Comparison of ENCODE assay signal across 11 cellular contexts in the genomic region with DNA sequence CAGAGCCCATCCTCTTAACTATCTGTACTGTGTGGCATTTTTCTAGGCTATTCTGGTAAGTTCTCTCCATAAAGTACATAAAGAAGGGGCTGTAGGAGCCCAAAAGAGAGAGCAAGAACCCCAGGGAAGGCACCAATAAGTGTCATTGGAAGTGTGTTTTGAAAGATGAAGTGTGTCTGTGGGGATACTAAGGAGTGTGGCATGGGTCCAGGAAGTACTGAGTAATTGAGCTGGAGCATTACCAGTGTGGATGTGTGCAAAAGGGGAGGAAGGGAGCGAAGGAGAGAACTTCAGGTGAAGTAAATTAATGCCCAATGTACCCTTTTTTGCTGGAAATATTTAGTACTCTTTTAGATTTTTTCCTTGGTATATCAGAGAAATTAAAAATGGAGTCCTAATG.
DNase-seq lines count a peak whose midpoint lies in the region; FAIRE-seq and TF ChIP-seq lines count a peak whose summit lies in the region.
"Had no signal": no experiment of that assay in that cellular context is flagged by ENCODE, and none has a peak within 500 bp of the region (broad histone marks: within the 10 kb centered on the region; RNA-seq: fewer than 3 reads in every experiment).

No MANE protein-coding gene starts in this region.

- H3K9me3 ChIP-seq in keratinocyte (ENCODE audit: control insufficient read depth, low read depth, low read length) = no peaks in the 10 kb centered on the region

- H2AFZ ChIP-seq in keratinocyte (ENCODE audit: control insufficient read depth, low read length) = no peak overlapping the region
- H2AFZ ChIP-seq: hepatocyte, parathyroid adenoma had no signal

- no peak overlapping the region for H3K9ac ChIP-seq in keratinocyte (ENCODE audit: control insufficient read depth, extremely low read depth, insufficient read depth, low read length)
- H3K9ac ChIP-seq: parathyroid adenoma had no signal

- no peaks in the 10 kb centered on the region for H3K27me3 ChIP-seq in keratinocyte (ENCODE audit: control insufficient read depth, extremely low read depth, insufficient read depth, low read length)
- H3K27me3 ChIP-seq: hepatocyte had no signal

- no peak for TF ChIP-seq POLR2A in H54 (IDR thresholded peaks at IDR 0.05; ENCODE audit: low read depth, low read length)

- no peak overlapping the region for H3K4me3 ChIP-seq in keratinocyte (ENCODE audit: control insufficient read depth in 2 of 3, extremely low read depth in 1 of 3, insufficient read depth in 2 of 3, low read depth in 1 of 3, low read length in 3 of 3)
- H3K4me3 ChIP-seq: hepatocyte had no signal

- dilution Hi-C loops in keratinocyte (cut with MboI; ENCODE audit: extremely low pct_ligation_motif_present, low sequenced_read_pairs) = no loop called here

- H3K36me3 ChIP-seq in keratinocyte (ENCODE audit: control insufficient read depth in 2 of 2, extremely low read depth in 1 of 2, insufficient read depth in 2 of 2, low read length in 2 of 2) = no peaks in the 10 kb centered on the region

- peaks cover 1% of the 10 kb centered on the region for H3K9me3 Mint-ChIP-seq in activated naive CD8-positive, alpha-beta T cell treated with anti-CD3 and anti-CD28 coated beads for 36 hours
- peaks cover under 1% of the 10 kb centered on the region for H3K9me3 Mint-ChIP-seq in glutamatergic neuron (ENCODE audit: unreplicated experiment)

- peaks cover 4% of the 10 kb centered on the region for H3K79me2 ChIP-seq in keratinocyte (ENCODE audit: control insufficient read depth, insufficient read depth, low read length)
- H3K79me2 ChIP-seq: hepatocyte, parathyroid adenoma had no signal

- no peaks in the 10 kb centered on the region for H3K9me1 ChIP-seq in keratinocyte (ENCODE audit: control insufficient read depth, extremely low read depth, insufficient read depth, low read length)

- H3K27ac ChIP-seq in keratinocyte (ENCODE audit: control insufficient read depth, insufficient read depth, low read length) = peak overlapping the region; percentile 93
- H3K27ac ChIP-seq: hepatocyte, parathyroid adenoma had no signal

- peaks cover 56% of the 10 kb centered on the region for H3K36me3 Mint-ChIP-seq in activated naive CD8-positive, alpha-beta T cell treated with anti-CD3 and anti-CD28 coated beads for 36 hours
- H3K36me3 Mint-ChIP-seq in glutamatergic neuron (ENCODE audit: unreplicated experiment) = no peaks in the 10 kb centered on the region

- TF ChIP-seq CTCF in keratinocyte (optimal IDR thresholded peaks at IDR 0.05 in 1 of 3, IDR thresholded peaks at IDR 0.05 in 1 of 3, conservative IDR thresholded peaks at IDR 0.05 in 1 of 3; ENCODE audit: extremely low read depth in 1 of 3, insufficient read depth in 2 of 3, low read length in 3 of 3) (no peak), glutamatergic neuron (IDR thresholded peaks at IDR 0.05; ENCODE audit: partially characterized antibody, unreplicated experiment) (no peak)

- peak overlapping the region; percentile 24 for H3K4me2 ChIP-seq in keratinocyte (ENCODE audit: control insufficient read depth, extremely low read depth, insufficient read depth, low read depth, low read length)
- H3K4me2 ChIP-seq: hepatocyte had no signal

- FAIRE-seq in H54 (lab: Jason Lieb, UNC) = peak; percentile 97
- FAIRE-seq in keratinocyte (lab: Jason Lieb, UNC) = peak; percentile 52

- H3K4me3 Mint-ChIP-seq in activated naive CD8-positive, alpha-beta T cell treated with anti-CD3 and anti-CD28 coated beads for 36 hours = no peak overlapping the region
- no peak overlapping the region for H3K4me3 Mint-ChIP-seq in glutamatergic neuron (ENCODE audit: unreplicated experiment)

- H3K4me1 ChIP-seq in keratinocyte (ENCODE audit: control insufficient read depth, extremely low read depth, insufficient read depth, low read length) = peaks cover 62% of the 10 kb centered on the region

- peaks cover 71% of the 10 kb centered on the region for H3K4me1 Mint-ChIP-seq in activated naive CD8-positive, alpha-beta T cell treated with anti-CD3 and anti-CD28 coated beads for 36 hours
- peaks cover 6% of the 10 kb centered on the region for H3K4me1 Mint-ChIP-seq in glutamatergic neuron (ENCODE audit: low read depth, unreplicated experiment)

- H3K27ac Mint-ChIP-seq in activated naive CD8-positive, alpha-beta T cell treated with anti-CD3 and anti-CD28 coated beads for 36 hours = peak overlapping the region; percentile 75
- no peak overlapping the region for H3K27ac Mint-ChIP-seq in glutamatergic neuron (ENCODE audit: unreplicated experiment)

- DNase-seq in A172 (ENCODE audit: low spot score) = peak; percentile 48
- DNase-seq in H54 (ENCODE audit: insufficient read length, low spot score) = no peak
- no peak for DNase-seq in activated naive CD8-positive, alpha-beta T cell treated with anti-CD3 and anti-CD28 coated beads for 36 hours
- DNase-seq in keratinocyte (ENCODE audit: low read depth, low spot score) = peak; percentile 42
- DNase-seq in NCI-H2107 treated with DMSO at 0.1 percent for 48 hours (lab: John Stamatoyannopoulos, UW; ENCODE audit: unreplicated experiment) = no peak
- no peak for DNase-seq in glutamatergic neuron
- no peak for DNase-seq in AG08396 (ENCODE audit: low spot score)
- no peak for DNase-seq in KBM-7
- DNase-seq: NCI-H1694 had no signal

- in situ Hi-C loops in KBM-7 (cut with MboI; ENCODE audit: low pct_unique_long_range_greater_than_20kb, low sequenced_read_pairs) = no loop called here

- H4K20me1 ChIP-seq in keratinocyte (ENCODE audit: control insufficient read depth, extremely low read depth, insufficient read depth, low read length) = no peaks in the 10 kb centered on the region

- no peaks in the 10 kb centered on the region for H3K27me3 Mint-ChIP-seq in activated naive CD8-positive, alpha-beta T cell treated with anti-CD3 and anti-CD28 coated beads for 36 hours
- H3K27me3 Mint-ChIP-seq in glutamatergic neuron (ENCODE audit: unreplicated experiment) = no peaks in the 10 kb centered on the region

Comparison
In these comparisons a context has a peak if more than half of its experiments do, and no peak if none do; other contexts are left out.
1. DNase-seq: peak in A172 (single experiment) and keratinocyte (single experiment); none in H54 (single experiment), activated naive CD8-positive, alpha-beta T cell treated with anti-CD3 and anti-CD28 coated beads for 36 hours (single experiment), NCI-H2107 treated with DMSO at 0.1 percent for 48 hours (single experiment), glutamatergic neuron (single experiment), AG08396 (single experiment) and KBM-7 (single experiment).